ENCODE assay signal across 1 cellular context in the genomic region with DNA sequence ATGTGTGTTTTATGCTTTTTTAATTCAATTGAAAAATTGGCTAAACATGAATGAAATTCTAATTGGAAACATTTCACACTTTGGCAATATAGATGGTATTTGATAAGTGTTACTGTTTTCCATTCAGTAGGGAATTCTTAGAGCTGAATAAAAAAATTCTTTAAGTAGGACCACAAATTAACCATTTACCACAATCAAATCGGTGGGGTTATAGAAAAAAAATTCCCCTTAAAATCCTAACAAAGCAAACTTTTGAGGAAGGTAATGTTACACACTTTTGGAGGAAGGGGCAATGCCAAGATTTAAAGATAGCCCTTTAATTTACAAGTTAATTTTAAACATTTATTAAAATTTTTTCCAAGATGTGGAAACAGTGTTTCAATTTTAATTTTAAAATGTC.
TF ChIP-seq lines count a peak whose summit lies in the region.

No MANE protein-coding gene starts in this region.

TF ChIP-seq in GM12878, 131 proteins besides CTCF, POLR2A, EP300 and RAD21 (continued from another document):
- TF ChIP-seq, protein P1, sequence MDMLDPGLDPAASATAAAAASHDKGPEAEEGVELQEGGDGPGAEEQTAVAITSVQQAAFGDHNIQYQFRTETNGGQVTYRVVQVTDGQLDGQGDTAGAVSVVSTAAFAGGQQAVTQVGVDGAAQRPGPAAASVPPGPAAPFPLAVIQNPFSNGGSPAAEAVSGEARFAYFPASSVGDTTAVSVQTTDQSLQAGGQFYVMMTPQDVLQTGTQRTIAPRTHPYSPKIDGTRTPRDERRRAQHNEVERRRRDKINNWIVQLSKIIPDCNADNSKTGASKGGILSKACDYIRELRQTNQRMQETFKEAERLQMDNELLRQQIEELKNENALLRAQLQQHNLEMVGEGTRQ (IDR thresholded peaks at IDR 0.05; ENCODE audit: borderline replicate concordance, low read depth, low read length), result no peak
- TF ChIP-seq HDAC6 (IDR thresholded peaks at IDR 0.05; ENCODE audit: unreplicated experiment) (no peak), BMI1 (IDR thresholded peaks at IDR 0.05; ENCODE audit: borderline replicate concordance) (no peak), KDM1A (IDR thresholded peaks at IDR 0.05; ENCODE audit: borderline replicate concordance) (no peak), SPI1 (IDR thresholded peaks at IDR 0.05; ENCODE audit: borderline replicate concordance, insufficient read depth, low read depth, low read length) (no peak), SP1 (IDR thresholded peaks at IDR 0.05; ENCODE audit: low read depth, low read length) (no peak), BCLAF1 (IDR thresholded peaks at IDR 0.05) (no peak), NKRF (conservative IDR thresholded peaks at IDR 0.05) (no peak), TCF3 (IDR thresholded peaks at IDR 0.05; ENCODE audit: borderline replicate concordance, insufficient read depth, low read depth, low read length) (no peak), KLF5 (IDR thresholded peaks at IDR 0.05; ENCODE audit: partially characterized antibody) (no peak)
